ENCODE assay signal across 11 cellular contexts in the genomic region with DNA sequence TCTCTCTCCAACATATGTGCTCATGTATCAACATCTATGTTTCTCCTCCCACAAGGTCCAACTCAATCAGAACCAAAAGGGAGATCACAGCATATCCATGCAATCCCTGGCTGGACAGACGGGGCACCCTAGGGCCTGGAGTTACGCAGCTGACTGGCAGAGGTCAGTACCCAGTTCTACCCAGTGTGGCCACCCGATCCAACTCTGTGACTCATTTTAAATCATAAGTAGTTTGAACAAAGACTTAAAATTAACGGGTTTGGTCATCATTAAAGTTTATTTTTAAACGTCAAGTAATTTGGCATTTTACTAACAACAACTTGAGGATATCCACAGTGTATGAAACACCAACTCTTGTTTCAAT. TPM values are rescaled to one million over a fixed set of nuclear protein-coding genes. Genes with fewer than 3 reads are reported as not detected.
A peak's percentile ranks its signal among the peaks of the same experiment; 100 is the strongest.
DNase-seq lines count a peak whose midpoint lies in the region; ATAC-seq and TF ChIP-seq lines count a peak whose summit lies in the region.
"Had no signal": no experiment of that assay in that cellular context is flagged by ENCODE, and none has a peak within 500 bp of the region (broad histone marks: within the 10 kb centered on the region; RNA-seq: fewer than 3 reads in every experiment).

No MANE protein-coding gene starts in this region.

- H2AFZ ChIP-seq in HCT116 (ENCODE audit: low read depth, low read length, poor library complexity, severe bottlenecking) = no peak overlapping the region

- no peaks in the 10 kb centered on the region for H3K9me2 ChIP-seq in HCT116 (ENCODE audit: insufficient read depth)

- RAD21 ChIA-PET in HCT116 (lab: Charles Lee; ENCODE audit: low non-redundant PET in 1 of 2, low total read pairs in 2 of 2, uncharacterized antibody in 2 of 2, unreplicated experiment in 2 of 2) = no interaction called here

- H3K4me1 ChIP-seq in HCT116 (ENCODE audit: control insufficient read depth in 1 of 2, insufficient read depth in 2 of 2, low read length in 2 of 2) = peaks cover 69 to 92% of the 10 kb centered on the region in 2 experiments
- H3K4me1 ChIP-seq in spleen = peaks cover 0 to 9% (median 4%) of the 10 kb centered on the region in 6 donors
- H3K4me1 ChIP-seq: prostate gland had no signal

- H3K36me3 ChIP-seq in HCT116 (ENCODE audit: control insufficient read depth in 1 of 2, insufficient read depth in 2 of 2, low read length in 2 of 2) (no peaks in the 10 kb centered on the region), spleen (no peaks in the 10 kb centered on the region)
- H3K36me3 ChIP-seq: prostate gland had no signal

- no peaks in the 10 kb centered on the region for H4K20me1 ChIP-seq in HCT116 (ENCODE audit: insufficient read depth)

- H3K4me3 ChIP-seq in HCT116 (replicated peaks in 1 of 2; ENCODE audit: low read depth in 1 of 2, low read length in 2 of 2) (peak overlapping the region in 1 of 2 experiments; percentile 27; a peak in 2 of 4 replicates), spleen (no peak overlapping the region)
- H3K4me3 ChIP-seq: prostate gland had no signal

- H3K79me2 ChIP-seq in HCT116 (ENCODE audit: insufficient read depth, low read length) = peaks cover 98% of the 10 kb centered on the region

- H3K27ac ChIP-seq in HCT116 (ENCODE audit: low read depth, low read length) (peak overlapping the region; percentile 55; the same call in 1 of the 2 replicates), spleen (peak overlapping the region in 7 of 8 donors; percentile 16 to 80 (median 63))
- H3K27ac ChIP-seq: prostate gland had no signal

- ATAC-seq in HCT116 = peak; percentile 78

- intact Hi-C loops in HCT116 (cut with micrococcal nuclease) (no loop called here), spleen (cut with DNase I; ENCODE audit: low total_unique reads) (no loop called here)

- H3K27me3 ChIP-seq in HCT116 (ENCODE audit: insufficient read depth, low read length) (no peaks in the 10 kb centered on the region), spleen (replicated peaks in 1 of 7) (no peaks in the 10 kb centered on the region)

- CTCF ChIA-PET in HCT116 (lab: Charles Lee) = no interaction called here

- no TSS peak for BruUV-seq in HCT116 (replicated peaks; lab: Mats Ljungman, UMichigan)

- TF ChIP-seq POLR2A in HCT116 (IDR thresholded peaks at IDR 0.05; ENCODE audit: borderline replicate concordance, extremely low read depth, insufficient read depth, insufficient read length) (no peak), spleen (IDR thresholded peaks at IDR 0.05) (no peak)

- POLR2A ChIA-PET in HCT116 (lab: Charles Lee) = no interaction called here

- peak in 1 of 3 experiments; percentile 26; a peak in 2 of 6 replicates for TF ChIP-seq CTCF in HCT116 (IDR thresholded peaks at IDR 0.05 in 2 of 3, conservative IDR thresholded peaks at IDR 0.05 in 1 of 3; ENCODE audit: borderline replicate concordance in 1 of 3, insufficient read depth in 1 of 3, low read depth in 2 of 3, low read length in 2 of 3)
- TF ChIP-seq CTCF in spleen (IDR thresholded peaks at IDR 0.05 in 8 of 11, conservative IDR thresholded peaks at IDR 0.05 in 3 of 11) = no peak

- WGBS in spleen, 5 donors = 86 to 97% (median 89%) methylated on average over 5 of the region's 5 CpGs

- H3K4me2 ChIP-seq in HCT116 (ENCODE audit: low read length) = peak overlapping the region; percentile 69

- no peak for DNase-seq in HCT116 (ENCODE audit: low read depth, low spot score)
- peak; percentile 63 for DNase-seq in astrocyte of the hippocampus (ENCODE audit: low read depth, low spot score)
- DNase-seq in kidney glomerular epithelial cell (lab: John Stamatoyannopoulos, UW) = peak; percentile 24
- no peak for DNase-seq in spleen
- DNase-seq in NCI-H446 (lab: John Stamatoyannopoulos, UW) = no peak
- no peak for DNase-seq in superior temporal gyrus (ENCODE audit: extremely low spot score)
- DNase-seq in KG1 (lab: John Stamatoyannopoulos, UW) = no peak
- DNase-seq in NCI-H2227 (lab: John Stamatoyannopoulos, UW; ENCODE audit: unreplicated experiment) = no peak
- DNase-seq: activated CD4-positive, alpha-beta T cell treated with anti-CD3 and anti-CD28 coated beads for 4 hours; NCI-H526 had no signal

- peak overlapping the region; percentile 55 for H3K9ac ChIP-seq in HCT116 (ENCODE audit: low read length)

- H3K9me3 ChIP-seq in HCT116 (ENCODE audit: control insufficient read depth in 1 of 2, insufficient read depth in 1 of 2, low read depth in 1 of 2, low read length in 2 of 2) = no peaks in the 10 kb centered on the region
- no peaks in the 10 kb centered on the region for H3K9me3 ChIP-seq in spleen
- H3K9me3 ChIP-seq: prostate gland had no signal

- TF ChIP-seq RAD21 in HCT116 (IDR thresholded peaks at IDR 0.05; ENCODE audit: low read depth) = no peak

TF ChIP-seq in HCT116, 20 proteins besides CTCF, POLR2A, EP300 and RAD21:
- peak; percentile 12; the same call in 1 of the 2 replicates for TF ChIP-seq SP1 (IDR thresholded peaks at IDR 0.05; ENCODE audit: low read depth)
- TF ChIP-seq POLR2AphosphoS5 (IDR thresholded peaks at IDR 0.05; ENCODE audit: low read depth, low read length) = no peak
TF ChIP-seq in HCT116: peak in this region for 1.

RNA-seq across cellular contexts. Expression of gene APBB2, which starts 59.5 kb away (rescaled TPM):
- total RNA-seq in HCT116 (2021; ENCODE audit: unreplicated experiment) = 72.5 TPM
- polyA plus RNA-seq in HCT116 (2012) = 33.6 and 40.7 TPM in 2 replicates
- total RNA-seq in spleen = 100 to 1,000 TPM in 2 of 7 donors, 10 to 100 TPM in 5; 49.2 to 115 (median 82.7) TPM
- 1 to 10 TPM; 4.0 to 8.3 (median 5.1) TPM for polyA plus RNA-seq in spleen

Comparison
In these comparisons a context has a peak if more than half of its experiments do, and no peak if none do; other contexts are left out.
1. DNase-seq: peak in astrocyte of the hippocampus (single experiment) and kidney glomerular epithelial cell (single experiment); none in HCT116 (single experiment), spleen (single experiment), NCI-H446 (0 of 2), superior temporal gyrus (single experiment), KG1 (single experiment) and NCI-H2227 (single experiment).